ENCODE assay signal across 1 cellular context in genomic region chr1:33377750-33378149, GRCh38.
TF ChIP-seq lines count a peak whose summit lies in the region.

No MANE protein-coding gene starts in this region.

TF ChIP-seq in HCT116, 20 proteins besides CTCF, POLR2A, EP300 and RAD21 (continued from another document):
- TF ChIP-seq ZBTB33 (IDR thresholded peaks at IDR 0.05; ENCODE audit: extremely low read depth, insufficient replicate concordance, low read length): no peak
- no peak for TF ChIP-seq POLR2AphosphoS5 (IDR thresholded peaks at IDR 0.05; ENCODE audit: low read depth, low read length)
- no peak for TF ChIP-seq ELF1 (IDR thresholded peaks at IDR 0.05; ENCODE audit: borderline replicate concordance, low read depth)
- TF ChIP-seq JUND (IDR thresholded peaks at IDR 0.05): no peak
- no peak for TF ChIP-seq ZNF274 (IDR thresholded peaks at IDR 0.05; ENCODE audit: low read depth, low read length)
